1 cellular context compared by ENCODE assay signal in genomic region chr10:7789390-7789789, GRCh38.
TF ChIP-seq lines count a peak whose summit lies in the region.

No MANE protein-coding gene starts in this region.

TF ChIP-seq in HEK293, 187 proteins besides CTCF, POLR2A, EP300 and RAD21 (continued from another document):
- TF ChIP-seq AEBP2 (tag by site-specific recombination; IDR thresholded peaks at IDR 0.05; ENCODE audit: borderline replicate concordance) = no peak
- TF ChIP-seq, protein P1, sequence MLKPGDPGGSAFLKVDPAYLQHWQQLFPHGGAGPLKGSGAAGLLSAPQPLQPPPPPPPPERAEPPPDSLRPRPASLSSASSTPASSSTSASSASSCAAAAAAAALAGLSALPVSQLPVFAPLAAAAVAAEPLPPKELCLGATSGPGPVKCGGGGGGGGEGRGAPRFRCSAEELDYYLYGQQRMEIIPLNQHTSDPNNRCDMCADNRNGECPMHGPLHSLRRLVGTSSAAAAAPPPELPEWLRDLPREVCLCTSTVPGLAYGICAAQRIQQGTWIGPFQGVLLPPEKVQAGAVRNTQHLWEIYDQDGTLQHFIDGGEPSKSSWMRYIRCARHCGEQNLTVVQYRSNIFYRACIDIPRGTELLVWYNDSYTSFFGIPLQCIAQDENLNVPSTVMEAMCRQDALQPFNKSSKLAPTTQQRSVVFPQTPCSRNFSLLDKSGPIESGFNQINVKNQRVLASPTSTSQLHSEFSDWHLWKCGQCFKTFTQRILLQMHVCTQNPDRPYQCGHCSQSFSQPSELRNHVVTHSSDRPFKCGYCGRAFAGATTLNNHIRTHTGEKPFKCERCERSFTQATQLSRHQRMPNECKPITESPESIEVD (tag by site-specific recombination; IDR thresholded peaks at IDR 0.05) = peak; percentile 20; the same call in 1 of the 2 replicates
